Comparison of ENCODE assay signal across 1 cellular context in genomic region chr20:50032955-50033666, GRCh38.
TF ChIP-seq lines count a peak whose summit lies in the region.

No MANE protein-coding gene starts in this region.

TF ChIP-seq in HepG2, 621 proteins besides CTCF, POLR2A, EP300 and RAD21 (continued from another document):
- TF ChIP-seq, protein P1, sequence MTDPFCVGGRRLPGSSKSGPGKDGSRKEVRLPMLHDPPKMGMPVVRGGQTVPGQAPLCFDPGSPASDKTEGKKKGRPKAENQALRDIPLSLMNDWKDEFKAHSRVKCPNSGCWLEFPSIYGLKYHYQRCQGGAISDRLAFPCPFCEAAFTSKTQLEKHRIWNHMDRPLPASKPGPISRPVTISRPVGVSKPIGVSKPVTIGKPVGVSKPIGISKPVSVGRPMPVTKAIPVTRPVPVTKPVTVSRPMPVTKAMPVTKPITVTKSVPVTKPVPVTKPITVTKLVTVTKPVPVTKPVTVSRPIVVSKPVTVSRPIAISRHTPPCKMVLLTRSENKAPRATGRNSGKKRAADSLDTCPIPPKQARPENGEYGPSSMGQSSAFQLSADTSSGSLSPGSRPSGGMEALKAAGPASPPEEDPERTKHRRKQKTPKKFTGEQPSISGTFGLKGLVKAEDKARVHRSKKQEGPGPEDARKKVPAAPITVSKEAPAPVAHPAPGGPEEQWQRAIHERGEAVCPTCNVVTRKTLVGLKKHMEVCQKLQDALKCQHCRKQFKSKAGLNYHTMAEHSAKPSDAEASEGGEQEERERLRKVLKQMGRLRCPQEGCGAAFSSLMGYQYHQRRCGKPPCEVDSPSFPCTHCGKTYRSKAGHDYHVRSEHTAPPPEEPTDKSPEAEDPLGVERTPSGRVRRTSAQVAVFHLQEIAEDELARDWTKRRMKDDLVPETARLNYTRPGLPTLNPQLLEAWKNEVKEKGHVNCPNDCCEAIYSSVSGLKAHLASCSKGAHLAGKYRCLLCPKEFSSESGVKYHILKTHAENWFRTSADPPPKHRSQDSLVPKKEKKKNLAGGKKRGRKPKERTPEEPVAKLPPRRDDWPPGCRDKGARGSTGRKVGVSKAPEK (CRISPR knock-in tag; IDR thresholded peaks at IDR 0.05; ENCODE audit: borderline replicate concordance), result no peak
- TF ChIP-seq, protein P2, sequence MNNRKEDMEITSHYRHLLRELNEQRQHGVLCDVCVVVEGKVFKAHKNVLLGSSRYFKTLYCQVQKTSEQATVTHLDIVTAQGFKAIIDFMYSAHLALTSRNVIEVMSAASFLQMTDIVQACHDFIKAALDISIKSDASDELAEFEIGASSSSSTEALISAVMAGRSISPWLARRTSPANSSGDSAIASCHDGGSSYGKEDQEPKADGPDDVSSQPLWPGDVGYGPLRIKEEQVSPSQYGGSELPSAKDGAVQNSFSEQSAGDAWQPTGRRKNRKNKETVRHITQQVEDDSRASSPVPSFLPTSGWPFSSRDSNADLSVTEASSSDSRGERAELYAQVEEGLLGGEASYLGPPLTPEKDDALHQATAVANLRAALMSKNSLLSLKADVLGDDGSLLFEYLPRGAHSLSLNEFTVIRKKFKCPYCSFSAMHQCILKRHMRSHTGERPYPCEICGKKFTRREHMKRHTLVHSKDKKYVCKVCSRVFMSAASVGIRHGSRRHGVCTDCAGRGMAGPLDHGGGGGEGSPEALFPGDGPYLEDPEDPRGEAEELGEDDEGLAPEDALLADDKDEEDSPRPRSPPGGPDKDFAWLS (CRISPR knock-in tag; IDR thresholded peaks at IDR 0.05; ENCODE audit: borderline replicate concordance), result no peak
- TF ChIP-seq SETDB1 (CRISPR knock-in tag; IDR thresholded peaks at IDR 0.05; ENCODE audit: borderline replicate concordance) (0 out of 2 replicates have a peak, but pooled peaks have one; percentile 39), ZNF562 (CRISPR knock-in tag; IDR thresholded peaks at IDR 0.05; ENCODE audit: borderline replicate concordance) (no peak), NCOA1 (CRISPR knock-in tag; IDR thresholded peaks at IDR 0.05) (no peak), ZFYVE20 (CRISPR knock-in tag; IDR thresholded peaks at IDR 0.05; ENCODE audit: borderline replicate concordance, low read depth) (0 out of 2 replicates have a peak, but pooled peaks have one; percentile 35), ZNF768 (CRISPR knock-in tag; IDR thresholded peaks at IDR 0.05) (peak; percentile 48; the same call in 1 of the 2 replicates)
